26 cellular contexts compared by ENCODE assay signal in the genomic region with DNA sequence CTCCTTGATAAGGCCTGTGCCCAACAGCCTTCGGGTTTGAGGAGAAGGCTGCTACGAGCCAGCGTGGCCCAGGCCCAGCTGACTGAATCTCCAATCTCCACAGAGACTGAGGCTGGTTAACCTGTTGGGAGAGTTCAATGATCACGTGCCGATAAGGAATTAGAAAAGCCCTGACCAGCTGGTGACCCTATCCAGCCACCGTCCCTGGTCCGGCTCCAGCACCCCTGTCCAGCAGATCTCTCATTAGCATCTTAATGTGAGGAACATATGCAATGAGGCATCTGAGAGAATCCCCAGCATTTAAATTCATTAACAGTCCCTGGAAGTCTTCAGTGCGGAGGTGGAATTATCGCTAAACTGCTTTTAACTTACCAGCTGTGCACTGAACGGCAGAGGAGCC.
"Had no signal": no experiment of that assay in that cellular context is flagged by ENCODE, and none has a peak within 500 bp of the region (broad histone marks: within the 10 kb centered on the region; RNA-seq: fewer than 3 reads in every experiment).

No MANE protein-coding gene starts in this region.

- H3K4me3 Mint-ChIP-seq: dendritic cell treated with granulocyte-macrophage colony-stimulating factor and Interleukin-4, amounts not matched to agents 40 ng/mL and 50 ng/mL, for 4 days; effector memory CD8-positive, alpha-beta T cell; endodermal cell; memory B cell; naive thymus-derived CD4-positive, alpha-beta T cell; natural killer cell had no signal

- H3K4me1 ChIP-seq: esophagus squamous epithelium, gastrocnemius medialis, heart right ventricle, left lung had no signal

- DNase-seq: cortex of kidney; effector CD8-positive, alpha-beta T cell; effector memory CD8-positive, alpha-beta T cell; endodermal cell; erythroblast; esophagus squamous epithelium; foreskin fibroblast; foreskin melanocyte; gastrocnemius medialis; glutamatergic neuron; head of caudate nucleus; heart right ventricle; hippocampal formation; left cardiac atrium; left lung; left ventricle myocardium superior; mammary epithelial cell; mesendoderm; midbrain; naive thymus-derived CD4-positive, alpha-beta T cell; natural killer cell had no signal

- H3K27ac Mint-ChIP-seq: dendritic cell treated with granulocyte-macrophage colony-stimulating factor and Interleukin-4, amounts not matched to agents 40 ng/mL and 50 ng/mL, for 4 days; effector memory CD8-positive, alpha-beta T cell; endodermal cell; memory B cell; natural killer cell had no signal

- H3K4me1 Mint-ChIP-seq: memory B cell had no signal

- H3K27ac ChIP-seq: epithelial cell of prostate, esophagus squamous epithelium, gastrocnemius medialis, heart right ventricle, left lung had no signal

- H3K36me3 ChIP-seq: esophagus squamous epithelium, gastrocnemius medialis, heart right ventricle, left lung had no signal

- H3K4me3 ChIP-seq: esophagus squamous epithelium, gastrocnemius medialis, heart right ventricle, left lung, lung had no signal

- ATAC-seq: effector memory CD8-positive, alpha-beta T cell; esophagus mucosa; gastrocnemius medialis; heart right ventricle; left cardiac atrium; left lung; left ventricle myocardium superior; naive thymus-derived CD4-positive, alpha-beta T cell; natural killer cell had no signal

- H3K9me3 ChIP-seq: esophagus squamous epithelium, gastrocnemius medialis had no signal

- H3K9me3 Mint-ChIP-seq: dendritic cell treated with granulocyte-macrophage colony-stimulating factor and Interleukin-4, amounts not matched to agents 40 ng/mL and 50 ng/mL, for 4 days; effector memory CD8-positive, alpha-beta T cell; endodermal cell; memory B cell; natural killer cell had no signal

- H3K36me3 Mint-ChIP-seq: natural killer cell had no signal
